11 cellular contexts compared by ENCODE assay signal in the genomic region with DNA sequence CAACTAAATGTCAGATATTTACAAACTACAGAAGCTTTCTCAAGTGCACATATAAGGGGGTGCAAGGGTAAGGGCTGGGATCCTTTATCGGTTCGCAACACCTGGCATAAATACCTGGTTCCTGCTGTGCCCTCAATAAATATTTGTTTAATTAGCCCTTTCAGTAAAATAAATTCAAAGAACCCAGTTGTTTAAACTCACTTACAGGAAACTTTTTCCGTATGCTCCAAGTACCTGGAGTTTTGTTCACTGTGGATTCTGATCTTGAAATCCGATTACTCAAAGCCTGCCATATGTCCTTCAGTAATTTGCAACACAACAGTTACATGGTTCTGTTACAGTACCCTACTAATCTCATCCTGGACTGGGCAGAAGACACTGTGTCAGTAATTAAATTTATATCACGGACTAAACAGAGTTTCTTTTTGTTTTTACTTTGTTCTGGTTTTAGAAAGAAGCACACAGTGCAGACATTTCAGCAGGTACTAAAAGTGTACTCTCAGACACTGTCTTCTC. TPM values are rescaled to one million over a fixed set of nuclear protein-coding genes. Genes with fewer than 3 reads are reported as not detected.
DNase-seq lines count a peak whose midpoint lies in the region; ATAC-seq and TF ChIP-seq lines count a peak whose summit lies in the region.
"Had no signal": no experiment of that assay in that cellular context is flagged by ENCODE, and none has a peak within 500 bp of the region (broad histone marks: within the 10 kb centered on the region; RNA-seq: fewer than 3 reads in every experiment).

No MANE protein-coding gene starts in this region.

- H2AFZ ChIP-seq in PC-3 (ENCODE audit: low read length) = no peak overlapping the region

- no peak for TF ChIP-seq EP300 in upper lobe of left lung (IDR thresholded peaks at IDR 0.05)

- POLR2A ChIA-PET in PC-3 (lab: Charles Lee; ENCODE audit: unreplicated experiment) = interaction anchor here (0.6 kb wide), 2 partner anchors 9 to 10 kb away, joined by 3 to 6 read pairs; no protein-coding TSS in a partner anchor

- H3K4me2 ChIP-seq in PC-3 (ENCODE audit: low read length) = peak overlapping the region; percentile 78
- H3K4me2 ChIP-seq: BLaER1 had no signal

- peaks cover 9% of the 10 kb centered on the region for H3F3A ChIP-seq in PC-3 (ENCODE audit: low read length, unreplicated experiment)

- H3K27ac ChIP-seq in heart right ventricle (peak overlapping the region; percentile 42 to 93 (median 84)), PC-3 (ENCODE audit: low read length) (peak overlapping the region; percentile 94), upper lobe of left lung (peak overlapping the region; percentile 33 to 78 (median 62))
- H3K27ac ChIP-seq: BLaER1 had no signal

- TF ChIP-seq CTCF in heart right ventricle (IDR thresholded peaks at IDR 0.05) (no peak), PC-3 (conservative IDR thresholded peaks at IDR 0.05; ENCODE audit: low read depth, low read length) (no peak), upper lobe of left lung (IDR thresholded peaks at IDR 0.05) (no peak)

- peak overlapping the region; percentile 68 for H3K9ac ChIP-seq in PC-3 (ENCODE audit: low read length)
- H3K9ac ChIP-seq: BLaER1 had no signal

- H3K36me3 ChIP-seq in heart right ventricle (no peaks in the 10 kb centered on the region), PC-3 (ENCODE audit: low read depth, low read length) (peaks cover 6% of the 10 kb centered on the region; the same call in 1 of the 2 replicates), upper lobe of left lung (no peaks in the 10 kb centered on the region)
- H3K36me3 ChIP-seq: BLaER1 had no signal

- H4K20me1 ChIP-seq in PC-3 (ENCODE audit: low read length) = peaks cover 14% of the 10 kb centered on the region; the same call in 1 of the 2 replicates
- H4K20me1 ChIP-seq: BLaER1 had no signal

- intact Hi-C loops in heart right ventricle (cut with DNase I) = loop anchor here in 6 of 10 donors (5.0 kb wide), 2 partner anchors 33 to 38 kb away; partner anchors contain the start of gene TBC1D8 (in 3 of the 6)
- intact Hi-C loops in Right ventricle myocardium superior (cut with DNase I) = loop anchor here (5.0 kb wide), 1 partner anchor 33 kb away; no protein-coding TSS in a partner anchor
- intact Hi-C loops in PC-3 (cut with micrococcal nuclease) = loop anchor here (5.0 kb wide), 2 partner anchors 33 to 77 kb away; no protein-coding TSS in a partner anchor
- intact Hi-C loops in left colon (cut with DNase I, micrococcal nuclease) = no loop called here

- H3K9me3 ChIP-seq in heart right ventricle (no peaks in the 10 kb centered on the region), PC-3 (ENCODE audit: low read length) (no peaks in the 10 kb centered on the region), upper lobe of left lung (no peaks in the 10 kb centered on the region)
- H3K9me3 ChIP-seq: BLaER1 had no signal

- CTCF ChIA-PET in PC-3 (lab: Charles Lee) = no interaction called here

- H3K4me1 ChIP-seq in heart right ventricle (peaks cover 30 to 97% (median 71%) of the 10 kb centered on the region in 9 donors), PC-3 (ENCODE audit: insufficient read depth, low read length) (peaks cover 65% of the 10 kb centered on the region), upper lobe of left lung (peaks cover 53 to 86% (median 70%) of the 10 kb centered on the region in 4 donors)

- 66 to 71% methylated on average over 5 of the region's 5 CpGs for WGBS in heart right ventricle, 2 donors
- WGBS in upper lobe of left lung, 2 donors = 56 to 62% methylated on average over 5 of the region's 5 CpGs

- H3K79me2 ChIP-seq in PC-3 (ENCODE audit: low read length) = peaks cover 88% of the 10 kb centered on the region

- no peaks in the 10 kb centered on the region for H3K9me2 ChIP-seq in PC-3 (replicated peaks; ENCODE audit: low read length)

- ATAC-seq in heart right ventricle (no peak), Right ventricle myocardium superior (ENCODE audit: poor library complexity) (no peak), PC-3 (peak; percentile 11), left colon (peak; percentile 2), upper lobe of left lung (ENCODE audit: low FRiP score in 2 of 2) (no peak)

- no peak for TF ChIP-seq POLR2A in upper lobe of left lung (IDR thresholded peaks at IDR 0.05)

- DNase-seq in heart right ventricle = no peak
- no peak for DNase-seq in Right ventricle myocardium superior
- DNase-seq in PC-3 = peak; percentile 20
- no peak for DNase-seq in left colon
- DNase-seq in upper lobe of left lung = no peak
- DNase-seq in SKM-1 treated with dmso at 0.1 percent for 144 hours (lab: John Stamatoyannopoulos, UW; ENCODE audit: unreplicated experiment) = no peak
- DNase-seq in HPDE6-E6E7 (ENCODE audit: extremely low spot score) = no peak
- no peak for DNase-seq in activated effector memory CD4-positive, alpha-beta T cell treated with Interleukin-2 at 50 U/mL for 16 hours
- DNase-seq: activated CD4-positive, CD25-positive, alpha-beta regulatory T cell treated with anti-CD3 and anti-CD28 coated beads, Interleukin-2, amount 50 U/mL, for 72 hours; stimulated activated CD4-positive, alpha-beta T cell treated with anti-CD3 and anti-CD28 coated beads, Interleukin-4, amount 100 ng/mL, for 24 hours had no signal

- H3K27me3 ChIP-seq in heart right ventricle (no peaks in the 10 kb centered on the region), PC-3 (ENCODE audit: low read length) (no peaks in the 10 kb centered on the region), upper lobe of left lung (no peaks in the 10 kb centered on the region)
- H3K27me3 ChIP-seq: BLaER1 had no signal

- H3K4me3 ChIP-seq in heart right ventricle (no peak overlapping the region), PC-3 (ENCODE audit: low read length) (peak overlapping the region; percentile 19; the same call in 1 of the 2 replicates), upper lobe of left lung (no peak overlapping the region)
- H3K4me3 ChIP-seq: BLaER1 had no signal

- BruUV-seq in PC-3 (replicated peaks; lab: Mats Ljungman, UMichigan) = TSS peak; percentile 50

RNA-seq across cellular contexts. Expression of gene TBC1D8, which starts 36.9 kb away (rescaled TPM):
- 10 to 100 TPM; 42.6 to 69.5 (median 55.8) TPM for total RNA-seq in heart right ventricle
- polyA plus RNA-seq in heart right ventricle = 10 to 100 TPM; 24.0 to 41.6 TPM
- 51.4 TPM for total RNA-seq in Right ventricle myocardium superior
- total RNA-seq in PC-3 (2014; rRNA removed) = 39.7 and 41.7 TPM in 2 replicates
- 10 to 100 TPM; 16.1 to 37.3 TPM for total RNA-seq in left colon
- total RNA-seq in upper lobe of left lung = 100 to 1,000 TPM in 1 of 6 donors, 10 to 100 TPM in 5; 21.0 to 133 (median 56.8) TPM

Comparison
In these comparisons a context has a peak if more than half of its experiments do, and no peak if none do; other contexts are left out.
1. ATAC-seq: peak in PC-3 (single experiment) and left colon (single experiment); none in heart right ventricle (0 of 8), Right ventricle myocardium superior (single experiment) and upper lobe of left lung (0 of 2).
2. intact Hi-C loops: an anchor here in heart right ventricle (5.0 kb wide), Right ventricle myocardium superior (5.0 kb wide) and PC-3 (5.0 kb wide); none called in left colon.
3. Peak in every context shown above with its lines, with median percentiles within 50 percentile points of each other: H3K27ac ChIP-seq.